ENCODE assay signal across 9 cellular contexts in the genomic region with DNA sequence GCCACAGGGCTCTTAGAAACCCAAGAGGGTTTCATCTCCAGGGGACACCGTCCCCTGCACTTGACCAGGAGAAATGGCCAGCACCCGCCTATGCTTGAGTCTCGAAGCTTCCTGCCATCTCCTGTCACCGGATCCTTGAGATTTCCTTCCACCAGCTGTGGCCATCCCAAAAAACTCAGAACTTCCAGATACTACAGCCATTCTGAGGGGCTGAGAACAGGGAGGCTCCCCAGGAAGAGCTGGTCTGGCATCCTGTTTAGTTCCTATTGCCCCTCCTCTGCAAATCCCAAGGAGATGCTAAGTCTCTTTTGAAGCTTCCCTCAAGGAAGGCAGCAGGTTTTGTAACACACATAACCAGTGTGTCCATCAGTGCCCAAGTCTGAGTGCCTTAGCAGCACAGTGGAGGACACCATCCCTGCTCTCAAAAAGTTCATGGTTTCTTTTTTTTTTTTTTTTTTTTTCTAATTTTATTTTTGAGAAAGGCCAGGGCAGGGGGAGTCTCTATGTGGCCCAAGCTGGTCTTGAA. TPM values are rescaled to one million over a fixed set of nuclear protein-coding genes. Genes with fewer than 3 reads are reported as not detected.
DNase-seq lines count a peak whose midpoint lies in the region; ATAC-seq, FAIRE-seq and TF ChIP-seq lines count a peak whose summit lies in the region.
"Had no signal": no experiment of that assay in that cellular context is flagged by ENCODE, and none has a peak within 500 bp of the region (broad histone marks: within the 10 kb centered on the region; RNA-seq: fewer than 3 reads in every experiment).

No MANE protein-coding gene starts in this region.

- peaks cover 6% of the 10 kb centered on the region for H3K36me3 Mint-ChIP-seq in memory B cell

- FAIRE-seq in GM12878 (lab: Jason Lieb, UNC) (no peak), H54 (lab: Jason Lieb, UNC) (no peak)
- FAIRE-seq: G401.6 had no signal

- H3K36me3 ChIP-seq in heart left ventricle (peaks cover 0 to 25% (median 14%) of the 10 kb centered on the region in 9 donors), GM12878 (ENCODE audit: control insufficient read depth in 2 of 2, insufficient read depth in 2 of 2, low read length in 1 of 2) (no peaks in the 10 kb centered on the region; a peak in 1 of 4 replicates), urinary bladder (ENCODE audit: insufficient read depth) (peaks cover 3% of the 10 kb centered on the region)

- no peaks in the 10 kb centered on the region for H3K9me3 Mint-ChIP-seq in memory B cell

- peaks cover 67% of the 10 kb centered on the region for H3K79me2 ChIP-seq in GM12878 (ENCODE audit: control insufficient read depth, insufficient read depth, low read length)

- peaks cover 11 to 84% (median 64%) of the 10 kb centered on the region in 12 donors for H3K4me1 ChIP-seq in heart left ventricle
- H3K4me1 ChIP-seq in GM12878 (ENCODE audit: control insufficient read depth, insufficient read depth, low read length) = peaks cover 49% of the 10 kb centered on the region
- peaks cover 2% of the 10 kb centered on the region for H3K4me1 ChIP-seq in urinary bladder (ENCODE audit: insufficient read depth)

- POLR2A ChIA-PET in GM12878 (lab: Charles Lee) = interaction anchor here (0.5 to 17.9 kb wide), 8 partner anchors 19 to 401 kb away, joined by 3 to 427 read pairs (median 4); partner anchors contain the start of gene RNF157

- DNase-seq in heart left ventricle (no peak), left ventricle myocardium superior (no peak), GM12878 (ENCODE audit: low read depth, low spot score) (no peak), memory B cell (ENCODE audit: low spot score in 2 of 2) (no peak), H54 (ENCODE audit: insufficient read length, low spot score) (no peak), inferior parietal cortex (ENCODE audit: extremely low spot score) (no peak), T1000 (lab: John Stamatoyannopoulos, UW) (no peak)

- TF ChIP-seq CTCF in heart left ventricle (IDR thresholded peaks at IDR 0.05) (no peak), GM12878 (IDR thresholded peaks at IDR 0.05 in 2 of 3, conservative IDR thresholded peaks at IDR 0.05 in 1 of 3; ENCODE audit: control insufficient read depth in 2 of 3, extremely low read depth in 1 of 3, insufficient read depth in 1 of 3, low read depth in 3 of 3, low read length in 3 of 3) (no peak)

- H3K4me3 Mint-ChIP-seq in memory B cell = peak overlapping the region; percentile 92

- H3K9ac ChIP-seq in GM12878 (ENCODE audit: control insufficient read depth, insufficient read depth, low read length) = peak overlapping the region; percentile 93

- H2AFZ ChIP-seq in GM12878 (ENCODE audit: control insufficient read depth, low read depth, low read length) = no peak overlapping the region

- TF ChIP-seq RAD21 in GM12878 (IDR thresholded peaks at IDR 0.05; ENCODE audit: insufficient read depth, low read depth, low read length) = no peak

- ATAC-seq in heart left ventricle = no peak
- no peak for ATAC-seq in left ventricle myocardium superior
- ATAC-seq in GM12878 = no peak
- ATAC-seq in memory B cell (ENCODE audit: low read depth) = no peak

- TF ChIP-seq POLR2A in heart left ventricle (IDR thresholded peaks at IDR 0.05) (no peak), GM12878 (IDR thresholded peaks at IDR 0.05; ENCODE audit: low read depth, low read length) (peak; percentile 61), H54 (IDR thresholded peaks at IDR 0.05; ENCODE audit: low read depth, low read length) (no peak)

- BruUV-seq in GM12878 (replicated peaks; lab: Mats Ljungman, UMichigan) = no TSS peak

- peaks cover 46% of the 10 kb centered on the region for H3K4me1 Mint-ChIP-seq in memory B cell

- 50 to 65% (median 55%) methylated on average over 4 of the region's 4 CpGs for WGBS in heart left ventricle, 4 donors
- WGBS in GM12878 (ENCODE audit: insufficient coverage, insufficient replicate concordance, low lambda C conversion rate, missing lambda C conversion rate) = 2% methylated on average over 4 of the region's 4 CpGs
- 80% methylated on average over 4 of the region's 4 CpGs for WGBS in urinary bladder

- intact Hi-C loops in heart left ventricle (cut with DNase I) = loop anchor here in 1 of 10 donors (5.0 kb wide), 1 partner anchor 70 kb away; no protein-coding TSS in a partner anchor
- intact Hi-C loops in left ventricle myocardium superior (cut with micrococcal nuclease) = no loop called here
- intact Hi-C loops in GM12878 (cut with micrococcal nuclease; ENCODE audit: unreplicated experiment) = loop anchor here (5.0 to 10.0 kb wide), 2 partner anchors 35 to 482 kb away; partner anchors contain the start of gene UNK

- no peaks in the 10 kb centered on the region for H4K20me1 ChIP-seq in GM12878 (ENCODE audit: control insufficient read depth, insufficient read depth)

- H3K27me3 ChIP-seq in heart left ventricle = no peaks in the 10 kb centered on the region
- H3K27me3 ChIP-seq in GM12878 (replicated peaks in 1 of 2; ENCODE audit: control insufficient read depth in 2 of 2, insufficient read depth in 2 of 2, low read length in 1 of 2) = no peaks in the 10 kb centered on the region

- peak overlapping the region; percentile 90 for H3K27ac Mint-ChIP-seq in memory B cell

- SMC1A ChIA-PET in GM12878 (lab: Charles Lee; ENCODE audit: uncharacterized antibody, unreplicated experiment) = interaction anchor here (0.9 to 10.2 kb wide), 10 partner anchors 12 to 145 kb away, joined by 3 to 152 read pairs (median 14); no protein-coding TSS in a partner anchor

- no peak for TF ChIP-seq EP300 in GM12878 (IDR thresholded peaks at IDR 0.05; ENCODE audit: borderline replicate concordance in 1 of 2, control insufficient read depth in 1 of 2, low read depth in 2 of 2, low read length in 2 of 2)

- RAD21 ChIA-PET in GM12878 (lab: Charles Lee; ENCODE audit: unreplicated experiment) = interaction anchor here (0.6 to 18.5 kb wide), 12 partner anchors 9 to 144 kb away, joined by 3 to 419 read pairs (median 4); no protein-coding TSS in a partner anchor

- CTCF ChIA-PET in GM12878 (lab: Yijun Ruan, JAX) = interaction anchor here (0.6 to 10.6 kb wide), 8 partner anchors 12 to 144 kb away, joined by 3 to 160 read pairs (median 6); no protein-coding TSS in a partner anchor

- H3K9me3 ChIP-seq in heart left ventricle = no peaks in the 10 kb centered on the region
- H3K9me3 ChIP-seq in GM12878 (replicated peaks; ENCODE audit: control insufficient read depth, insufficient read depth, low read length) = no peaks in the 10 kb centered on the region

- peak overlapping the region; percentile 99 for H3K4me2 ChIP-seq in GM12878 (ENCODE audit: control insufficient read depth, insufficient read depth)

- H3K4me3 ChIP-seq in heart left ventricle (peak overlapping the region in 10 of 12 donors; percentile 85 to 99 (median 94)), GM12878 (peak overlapping the region; percentile 84), urinary bladder (ENCODE audit: low read depth, low read length) (peak overlapping the region; percentile 2)

- no peaks in the 10 kb centered on the region for H3K27me3 Mint-ChIP-seq in memory B cell

- H3K27ac ChIP-seq in heart left ventricle (peak overlapping the region; percentile 83 to 98 (median 92)), GM12878 (ENCODE audit: control insufficient read depth, insufficient read depth) (peak overlapping the region; percentile 99), urinary bladder (ENCODE audit: low read depth) (no peak overlapping the region)

- in situ Hi-C loops in GM12878 (cut with MboI) = loop anchor here (25.0 kb wide), 2 partner anchors 1195 to 1895 kb away; partner anchors contain the start of gene SYNGR2

RNA-seq across cellular contexts. Expression of gene UBALD2, which starts 2.0 kb away (rescaled TPM):
- total RNA-seq in heart left ventricle (10 to 100 TPM in 8 of 9 donors, 1 to 10 TPM in 1; 8.5 to 49.8 (median 24.5) TPM), left ventricle myocardium superior (35.4 TPM), GM12878 (2014; rRNA removed) (54.7 and 63.4 TPM in 2 replicates), GM12878 (2014; rRNA removed; fragmentation: Illumina TruSeq; extraction: Trizol) (12.3 and 17.1 TPM in 2 replicates), GM12878 (2021) (130 and 132 TPM in 2 replicates), urinary bladder (5.4 TPM)
- polyA plus RNA-seq in heart left ventricle (10 to 100 TPM; 12.5 to 18.5 TPM), GM12878 (2011; rRNA removed) (50.3 and 165 TPM in 2 replicates), GM12878 (2014; fragmentation: Illumina TruSeq; extraction: Trizol) (12.1 and 24.0 TPM in 2 replicates), GM12878 (2014; fragmentation: Nextera tagmentation; extraction: Ambion mirVana) (10 to 100 TPM in 1 of 2 experiments, 1 to 10 TPM in 1; 4.4 to 16.4 TPM), GM12878 (2014; rRNA removed) (66.4 and 81.1 TPM in 2 replicates), GM12878 (2016; fragmentation: Nextera tagmentation; extraction: Ambion mirVana) (1 to 10 TPM; 2.8 TPM), urinary bladder (22.4 TPM)
- total RNA-seq in GM12878 (2013; cell fraction: nucleolus; rRNA removed) = 10.7 and 18.0 TPM in 2 replicates
- 44.7 TPM for polyA plus RNA-seq in GM12878 (2011; ENCODE audit: low read depth)
- polyA plus RNA-seq in GM12878 (2011; cell fraction: cytosol; rRNA removed) = 54.9 and 77.4 TPM in 2 replicates
- 56.6 and 64.5 TPM in 2 replicates for polyA plus RNA-seq in GM12878 (2011; cell fraction: nucleus; rRNA removed)
- 98.6 and 132 TPM in 2 replicates for polyA plus RNA-seq in GM12878 (2012)
- polyA minus RNA-seq in GM12878 (2011; rRNA and poly(A)+ RNA removed) = 24.4 and 40.4 TPM in 2 replicates
- polyA minus RNA-seq in GM12878 (2011; cell fraction: cytosol; rRNA and poly(A)+ RNA removed) = 55.5 and 60.7 TPM in 2 replicates
- 18.3 and 30.3 TPM in 2 replicates for polyA minus RNA-seq in GM12878 (2011; cell fraction: nucleus; rRNA and poly(A)+ RNA removed)

RNA-seq across cellular contexts. Expression of gene RNF157, which starts 26.8 kb away (rescaled TPM):
- total RNA-seq in heart left ventricle (1 to 10 TPM; 3.9 to 7.4 (median 5.2) TPM), left ventricle myocardium superior (18.0 TPM), GM12878 (2014; rRNA removed) (9.7 and 10.4 TPM in 2 replicates), GM12878 (2014; rRNA removed; fragmentation: Illumina TruSeq; extraction: Trizol) (10.4 and 11.8 TPM in 2 replicates), GM12878 (2021) (14.8 and 17.9 TPM in 2 replicates), urinary bladder (1.9 TPM)
- polyA plus RNA-seq in heart left ventricle (1 to 10 TPM; 3.6 to 5.5 TPM), GM12878 (2011; rRNA removed) (6.0 and 7.3 TPM in 2 replicates), GM12878 (2014; fragmentation: Illumina TruSeq; extraction: Trizol) (14.1 and 15.9 TPM in 2 replicates), GM12878 (2014; fragmentation: Nextera tagmentation; extraction: Ambion mirVana) (1 to 10 TPM; 5.2 to 9.5 TPM), GM12878 (2014; rRNA removed) (12.1 and 12.3 TPM in 2 replicates), GM12878 (2016; fragmentation: Nextera tagmentation; extraction: Ambion mirVana) (1 to 10 TPM; 1.4 to 3.4 TPM), urinary bladder (5.8 TPM)
- 1.4 and 2.8 TPM in 2 replicates for total RNA-seq in GM12878 (2013; cell fraction: nucleolus; rRNA removed)
- 5.8 TPM for polyA plus RNA-seq in GM12878 (2011; ENCODE audit: low read depth)
- polyA plus RNA-seq in GM12878 (2011; cell fraction: cytosol; rRNA removed) = 7.3 and 8.6 TPM in 2 replicates
- polyA plus RNA-seq in GM12878 (2011; cell fraction: nucleus; rRNA removed) = 3.7 and 4.7 TPM in 2 replicates
- polyA plus RNA-seq in GM12878 (2012) = 6.4 and 8.4 TPM in 2 replicates
- 6.6 and 10.4 TPM in 2 replicates for polyA minus RNA-seq in GM12878 (2011; rRNA and poly(A)+ RNA removed)
- 3.1 and 4.8 TPM in 2 replicates for polyA minus RNA-seq in GM12878 (2011; cell fraction: cytosol; rRNA and poly(A)+ RNA removed)
- polyA minus RNA-seq in GM12878 (2011; cell fraction: nucleus; rRNA and poly(A)+ RNA removed) = 2.5 and 6.2 TPM in 2 replicates

RNA-seq across cellular contexts. Expression of gene QRICH2, which starts 41.0 kb away (rescaled TPM):
- total RNA-seq in heart left ventricle (1 to 10 TPM; 1.0 to 2.7 (median 1.6) TPM), left ventricle myocardium superior (2.7 TPM), GM12878 (2014; rRNA removed) (0.23 and 0.27 TPM in 2 replicates), GM12878 (2014; rRNA removed; fragmentation: Illumina TruSeq; extraction: Trizol) (0.18 and 0.27 TPM in 2 replicates), GM12878 (2021) (0.35 and 0.72 TPM in 2 replicates), urinary bladder (3.2 TPM)
- polyA plus RNA-seq in heart left ventricle (1 to 10 TPM; 2.1 to 2.7 TPM), GM12878 (2011; rRNA removed) (0.07 and 0.15 TPM in 2 replicates), GM12878 (2014; fragmentation: Illumina TruSeq; extraction: Trizol) (0.12 TPM in 1 of 2 replicates, not detected in the other), GM12878 (2014; fragmentation: Nextera tagmentation; extraction: Ambion mirVana) (under 1 TPM; 0.04 to 0.05 TPM), GM12878 (2014; rRNA removed) (0.44 and 0.58 TPM in 2 replicates), GM12878 (2016; fragmentation: Nextera tagmentation; extraction: Ambion mirVana) (under 1 TPM; 0.51 to 0.54 TPM), urinary bladder (2.4 TPM)
- 1.3 and 1.8 TPM in 2 replicates for total RNA-seq in GM12878 (2013; cell fraction: nucleolus; rRNA removed)
- polyA plus RNA-seq in GM12878 (2011; ENCODE audit: low read depth) = 0.17 TPM
- 0.22 and 0.28 TPM in 2 replicates for polyA plus RNA-seq in GM12878 (2011; cell fraction: cytosol; rRNA removed)
- 0.73 and 0.76 TPM in 2 replicates for polyA plus RNA-seq in GM12878 (2011; cell fraction: nucleus; rRNA removed)
- 0.27 and 0.32 TPM in 2 replicates for polyA plus RNA-seq in GM12878 (2012)
- polyA minus RNA-seq in GM12878 (2011; rRNA and poly(A)+ RNA removed) = 1.4 and 1.8 TPM in 2 replicates
- 0.31 TPM in 1 of 2 replicates, not detected in the other for polyA minus RNA-seq in GM12878 (2011; cell fraction: cytosol; rRNA and poly(A)+ RNA removed)
- 0.36 and 1.1 TPM in 2 replicates for polyA minus RNA-seq in GM12878 (2011; cell fraction: nucleus; rRNA and poly(A)+ RNA removed)

Comparison
In these comparisons a context has a peak if more than half of its experiments do, and no peak if none do; other contexts are left out.
1. H3K4me3 ChIP-seq: peak in every context shown above with its lines; median percentile 94 in heart left ventricle; 84 in GM12878; 2 in urinary bladder.